ENCODE assay signal across 12 cellular contexts in the genomic region with DNA sequence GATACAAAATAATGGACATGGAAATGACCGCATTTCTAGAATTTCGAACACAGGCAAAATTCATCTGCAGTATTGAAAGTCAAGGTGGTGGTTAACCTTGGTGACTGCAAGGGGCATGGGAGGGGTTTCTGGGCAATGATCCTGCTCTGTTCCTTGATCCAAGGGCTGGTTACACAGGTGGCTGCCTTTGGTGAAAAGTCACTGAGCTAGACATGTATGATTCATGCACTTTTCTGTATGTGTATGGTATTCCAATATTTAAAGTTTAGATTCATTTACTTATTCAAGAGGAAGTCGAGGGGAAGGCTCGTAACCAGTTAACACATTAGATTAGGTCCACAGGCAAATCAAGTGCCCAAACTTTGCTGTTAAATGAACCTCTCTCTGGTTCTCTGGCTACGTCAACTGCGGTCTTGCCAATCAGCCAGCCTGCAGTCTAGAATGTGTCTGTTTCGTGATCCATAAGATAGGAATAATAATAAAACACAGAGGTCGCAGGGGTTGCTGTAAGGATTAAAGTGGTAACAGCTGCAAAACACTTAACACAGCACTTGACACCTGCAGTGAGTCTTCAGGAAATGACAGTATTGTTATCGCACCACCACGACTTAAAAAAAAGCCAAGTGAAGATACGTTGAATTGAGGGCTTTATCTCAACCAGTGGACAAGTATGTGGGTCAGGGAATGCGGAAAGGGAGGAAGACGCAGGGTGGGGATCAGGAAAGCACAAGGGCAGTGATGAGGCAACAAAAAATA.
DNase-seq lines count a peak whose midpoint lies in the region; ATAC-seq and TF ChIP-seq lines count a peak whose summit lies in the region.
"Had no signal": no experiment of that assay in that cellular context is flagged by ENCODE, and none has a peak within 500 bp of the region (broad histone marks: within the 10 kb centered on the region; RNA-seq: fewer than 3 reads in every experiment).

No MANE protein-coding gene starts in this region.

- no peak overlapping the region for H3K9ac ChIP-seq in trophoblast cell (ENCODE audit: low read length)

- no peak overlapping the region for H3K4me2 ChIP-seq in trophoblast cell (ENCODE audit: low read length)

- no peaks in the 10 kb centered on the region for H3K27me3 ChIP-seq in trophoblast cell (ENCODE audit: insufficient read depth, low read length)
- no peaks in the 10 kb centered on the region for H3K27me3 ChIP-seq in gastroesophageal sphincter

- TF ChIP-seq CTCF in fibroblast of villous mesenchyme (IDR thresholded peaks at IDR 0.05; ENCODE audit: insufficient read depth, low read depth, low read length) (no peak), gastroesophageal sphincter (IDR thresholded peaks at IDR 0.05) (no peak)

- H3K79me2 ChIP-seq in trophoblast cell (ENCODE audit: control insufficient read depth, insufficient read depth, low read length, poor library complexity), result no peaks in the 10 kb centered on the region

- H2AFZ ChIP-seq in trophoblast cell (ENCODE audit: insufficient read depth, low read length, poor library complexity), result no peak overlapping the region

- H3K27ac ChIP-seq in trophoblast cell (ENCODE audit: low read depth, low read length) (no peak overlapping the region), gastroesophageal sphincter (peak overlapping the region in 1 of 4 donors; percentile 39)
- H3K27ac ChIP-seq: C4-2B had no signal

- H3K9me3 ChIP-seq in trophoblast cell (ENCODE audit: insufficient read depth, low read depth, low read length) (no peaks in the 10 kb centered on the region), gastroesophageal sphincter (no peaks in the 10 kb centered on the region)

- H3K4ac ChIP-seq in trophoblast cell (ENCODE audit: low read depth, low read length), result no peak overlapping the region

- H2BK12ac ChIP-seq in trophoblast cell (ENCODE audit: low read length), result no peak overlapping the region

- DNase-seq in ELF-1 (ENCODE audit: low read depth, low spot score) (peak; percentile 46), NCI-H524 (lab: John Stamatoyannopoulos, UW) (peak; percentile 5 to 68), fibroblast of villous mesenchyme (ENCODE audit: low read depth) (peak; percentile 37), trophoblast cell (peak; percentile 26 to 59), NCI-H2029 treated with DMSO at 0.1 percent for 48 hours (lab: John Stamatoyannopoulos, UW) (no peak), SHP77 (lab: John Stamatoyannopoulos, UW) (no peak)
- DNase-seq: MV-4-11; stimulated activated CD4-positive, alpha-beta T cell treated with anti-CD3 and anti-CD28 coated beads, Interleukin-4, amount 100 ng/mL, for 24 hours; stimulated activated naive CD4-positive, alpha-beta T cell had no signal

- no peak for TF ChIP-seq POLR2A in gastroesophageal sphincter (IDR thresholded peaks at IDR 0.05)

- H3K79me1 ChIP-seq in trophoblast cell (ENCODE audit: low read length), result peaks cover 4% of the 10 kb centered on the region

- no peak overlapping the region for H3K18ac ChIP-seq in trophoblast cell (ENCODE audit: low read length)

- ATAC-seq in gastroesophageal sphincter, result no peak
- ATAC-seq: SK-N-SH treated with all-trans-retinoic acid at 6 μM for 48 hours had no signal

- no CpG with 5 or more reads among the region's 13 CpGs for WGBS in trophoblast cell (ENCODE audit: extremely low coverage, insufficient coverage, insufficient read length)
- 79 to 89% methylated on average over 8 to 13 of the region's 13 CpGs for WGBS in gastroesophageal sphincter (ENCODE audit: low coverage in 1 of 2), 2 donors

- no peak overlapping the region for H4K8ac ChIP-seq in trophoblast cell (ENCODE audit: low read depth, low read length)

- H3K4me1 ChIP-seq in trophoblast cell (ENCODE audit: control insufficient read depth in 1 of 2, insufficient read depth in 2 of 2, low read length in 2 of 2) (peaks cover 2% of the 10 kb centered on the region in 2 experiments), gastroesophageal sphincter (peaks cover 0 to 67% (median 9%) of the 10 kb centered on the region in 3 donors)

- no peak for TF ChIP-seq EP300 in gastroesophageal sphincter (IDR thresholded peaks at IDR 0.05)

- H3K36me3 ChIP-seq in trophoblast cell (ENCODE audit: control insufficient read depth in 1 of 2, insufficient read depth in 2 of 2, low read length in 2 of 2) (peaks cover 7 to 11% of the 10 kb centered on the region in 2 experiments), gastroesophageal sphincter (peaks cover 0 to 30% of the 10 kb centered on the region in 2 donors)

- no peak overlapping the region for H3K23ac ChIP-seq in trophoblast cell (ENCODE audit: low read length)

- H2BK120ac ChIP-seq in trophoblast cell (ENCODE audit: insufficient read depth, low read length, poor library complexity), result no peak overlapping the region

- H4K12ac ChIP-seq in trophoblast cell (ENCODE audit: low read depth, low read length), result no peak overlapping the region

- H2BK5ac ChIP-seq in trophoblast cell (ENCODE audit: low read depth, low read length, poor library complexity), result no peak overlapping the region

- H3K4me3 ChIP-seq in fibroblast of villous mesenchyme (ENCODE audit: low read depth, low read length) (no peak overlapping the region), trophoblast cell (ENCODE audit: low read depth, low read length) (no peak overlapping the region), gastroesophageal sphincter (no peak overlapping the region)

- no peak overlapping the region for H2AK5ac ChIP-seq in trophoblast cell (ENCODE audit: low read length)

- H4K91ac ChIP-seq in trophoblast cell (ENCODE audit: low read depth, low read length), result no peak overlapping the region

- no peak overlapping the region for H3K14ac ChIP-seq in trophoblast cell (ENCODE audit: low read length)

Comparison
In these comparisons a context has a peak if more than half of its experiments do, and no peak if none do; other contexts are left out.
1. DNase-seq: peak in ELF-1 (single experiment), NCI-H524 (2 of 2), fibroblast of villous mesenchyme (single experiment) and trophoblast cell (2 of 2); none in NCI-H2029 treated with DMSO at 0.1 percent for 48 hours (single experiment) and SHP77 (0 of 2).